ENCODE assay signal across 1 cellular context in genomic region chr14:69711471-69712216, GRCh38.
TF ChIP-seq lines count a peak whose summit lies in the region.

No MANE protein-coding gene starts in this region.

TF ChIP-seq in H1, 55 proteins besides CTCF, POLR2A, EP300 and RAD21 (continued from another document):
- TF ChIP-seq CHD7 (IDR thresholded peaks at IDR 0.05; ENCODE audit: insufficient replicate concordance, low read length) (no peak), KDM4A (IDR thresholded peaks at IDR 0.05; ENCODE audit: low read depth, low read length, severe bottlenecking) (no peak), BACH1 (IDR thresholded peaks at IDR 0.05; ENCODE audit: low read length) (no peak)
- TF ChIP-seq, protein P1, sequence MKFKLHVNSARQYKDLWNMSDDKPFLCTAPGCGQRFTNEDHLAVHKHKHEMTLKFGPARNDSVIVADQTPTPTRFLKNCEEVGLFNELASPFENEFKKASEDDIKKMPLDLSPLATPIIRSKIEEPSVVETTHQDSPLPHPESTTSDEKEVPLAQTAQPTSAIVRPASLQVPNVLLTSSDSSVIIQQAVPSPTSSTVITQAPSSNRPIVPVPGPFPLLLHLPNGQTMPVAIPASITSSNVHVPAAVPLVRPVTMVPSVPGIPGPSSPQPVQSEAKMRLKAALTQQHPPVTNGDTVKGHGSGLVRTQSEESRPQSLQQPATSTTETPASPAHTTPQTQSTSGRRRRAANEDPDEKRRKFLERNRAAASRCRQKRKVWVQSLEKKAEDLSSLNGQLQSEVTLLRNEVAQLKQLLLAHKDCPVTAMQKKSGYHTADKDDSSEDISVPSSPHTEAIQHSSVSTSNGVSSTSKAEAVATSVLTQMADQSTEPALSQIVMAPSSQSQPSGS (IDR thresholded peaks at IDR 0.05; ENCODE audit: low read length) = no peak
